ENCODE assay signal across 15 cellular contexts in the genomic region with DNA sequence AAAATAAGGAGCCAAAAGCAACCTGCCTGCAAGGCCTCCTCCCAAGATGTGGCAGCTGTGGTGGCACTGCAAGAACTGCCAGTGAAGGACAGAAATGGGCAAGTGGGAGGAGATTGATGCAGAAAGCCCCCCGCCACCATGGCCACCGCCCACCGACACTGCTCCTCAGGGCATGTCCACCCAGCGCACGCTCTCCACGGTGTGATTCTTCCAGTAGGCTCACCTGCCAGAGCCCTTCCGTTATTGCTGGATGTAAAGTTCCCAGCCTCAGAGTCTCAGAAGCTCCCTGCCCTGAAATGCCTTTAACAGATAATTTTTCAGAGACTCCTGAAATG.
"Had no signal": no experiment of that assay in that cellular context is flagged by ENCODE, and none has a peak within 500 bp of the region (broad histone marks: within the 10 kb centered on the region; RNA-seq: fewer than 3 reads in every experiment).

No MANE protein-coding gene starts in this region.

- H3K4me3 ChIP-seq: psoas muscle, right lobe of liver, tibial artery had no signal

- H3K27me3 ChIP-seq: right lobe of liver had no signal

- H3K27me3 Mint-ChIP-seq: activated CD4-positive, alpha-beta memory T cell treated with anti-CD3 and anti-CD28 coated beads, Interleukin-2, amount 10 ng/mL, durations not matched to agents 7 days and 5 days had no signal

- H3K27ac Mint-ChIP-seq: activated CD4-positive, alpha-beta memory T cell treated with anti-CD3 and anti-CD28 coated beads, Interleukin-2, amount 10 ng/mL, durations not matched to agents 7 days and 5 days; activated naive CD8-positive, alpha-beta T cell; activated T-cell treated with anti-CD3 and anti-CD28 coated beads, Interleukin-2, amount 50 U/mL, for 24 hours; dendritic cell treated with granulocyte-macrophage colony-stimulating factor and Interleukin-4, amounts not matched to agents 40 ng/mL and 50 ng/mL, for 4 days; naive B cell had no signal

- H3K4me1 Mint-ChIP-seq: activated CD4-positive, alpha-beta memory T cell treated with anti-CD3 and anti-CD28 coated beads, Interleukin-2, amount 10 ng/mL, durations not matched to agents 7 days and 5 days; naive B cell had no signal

- DNase-seq: activated CD4-positive, alpha-beta memory T cell treated with anti-CD3 and anti-CD28 coated beads, Interleukin-2, amount 10 ng/mL, durations not matched to agents 7 days and 5 days; activated CD4-positive, alpha-beta T cell treated with anti-CD3 and anti-CD28 coated beads for 4 hours; activated T-cell treated with anti-CD3 and anti-CD28 coated beads, Interleukin-2, amount 50 U/mL, for 24 hours; effector memory CD4-positive, alpha-beta T cell; foreskin fibroblast; glutamatergic neuron; naive B cell; stimulated activated CD4-positive, alpha-beta T cell treated with anti-CD3 and anti-CD28 coated beads, Interleukin-1b, Interleukin-23, amount 100 ng/mL, for 48 hours; T-helper 2 cell had no signal

- H3K9me3 Mint-ChIP-seq: activated CD4-positive, alpha-beta memory T cell treated with anti-CD3 and anti-CD28 coated beads, Interleukin-2, amount 10 ng/mL, durations not matched to agents 7 days and 5 days; activated T-cell treated with anti-CD3 and anti-CD28 coated beads, Interleukin-2, amount 50 U/mL, for 24 hours; dendritic cell treated with granulocyte-macrophage colony-stimulating factor and Interleukin-4, amounts not matched to agents 40 ng/mL and 50 ng/mL, for 4 days; naive B cell had no signal

- H3K4me1 ChIP-seq: psoas muscle, right lobe of liver, tibial artery had no signal

- H3K36me3 Mint-ChIP-seq: activated naive CD8-positive, alpha-beta T cell; brain; naive B cell had no signal

- H3K9me3 ChIP-seq: psoas muscle, right lobe of liver, tibial artery had no signal

- H3K36me3 ChIP-seq: right lobe of liver, tibial artery had no signal

- H3K4me3 Mint-ChIP-seq: activated CD4-positive, alpha-beta memory T cell treated with anti-CD3 and anti-CD28 coated beads, Interleukin-2, amount 10 ng/mL, durations not matched to agents 7 days and 5 days; activated naive CD8-positive, alpha-beta T cell; activated T-cell treated with anti-CD3 and anti-CD28 coated beads, Interleukin-2, amount 50 U/mL, for 24 hours; dendritic cell treated with granulocyte-macrophage colony-stimulating factor and Interleukin-4, amounts not matched to agents 40 ng/mL and 50 ng/mL, for 4 days; naive B cell had no signal

- H3K27ac ChIP-seq: psoas muscle, right lobe of liver, tibial artery had no signal
